In genomic region chr10:80945267-80945880, GRCh38 we compare ENCODE assay signal across 8 cellular contexts.
DNase-seq lines count a peak whose midpoint lies in the region; ATAC-seq, FAIRE-seq and TF ChIP-seq lines count a peak whose summit lies in the region.

No MANE protein-coding gene starts in this region.

- ATAC-seq in HG02623 (IDR thresholded peaks at IDR 0.05; ENCODE audit: unreplicated experiment) (peak; percentile 58), HG02840 (IDR thresholded peaks at IDR 0.05; ENCODE audit: low FRiP score, unreplicated experiment) (no peak)

- no peaks in the 10 kb centered on the region for H3K36me3 ChIP-seq in small intestine (ENCODE audit: control insufficient read depth in 2 of 2, insufficient read depth in 2 of 2, low read length in 2 of 2)

- WGBS in small intestine, 3 donors = 58 to 71% (median 67%) methylated on average over 1 of the region's 1 CpG

- H3K27me3 ChIP-seq in small intestine (ENCODE audit: control insufficient read depth in 2 of 2, insufficient read depth in 2 of 2, low read length in 2 of 2) = no peaks in the 10 kb centered on the region

- no peak overlapping the region for H3K27ac ChIP-seq in small intestine (ENCODE audit: low read depth in 1 of 2, low read length in 1 of 2)

- peak; percentile 75 for TF ChIP-seq CTCF in GM12873 (IDR thresholded peaks at IDR 0.05; ENCODE audit: insufficient read depth, low read depth, low read length, missing control alignments)

- no peaks in the 10 kb centered on the region for H3K9me3 ChIP-seq in small intestine (ENCODE audit: control insufficient read depth, low read depth)

- no peak for FAIRE-seq in small intestine (lab: Jason Lieb, UNC)

- no peaks in the 10 kb centered on the region for H3K4me1 ChIP-seq in small intestine (ENCODE audit: control insufficient read depth in 2 of 2, insufficient read depth in 1 of 2, low read depth in 1 of 2, low read length in 1 of 2)

- peak; percentile 48 for DNase-seq in SKM-1 (lab: John Stamatoyannopoulos, UW; ENCODE audit: unreplicated experiment)
- DNase-seq in kidney tubule cell (ENCODE audit: low spot score) = peak; percentile 20
- no peak for DNase-seq in activated CD4-positive, CD25-positive, alpha-beta regulatory T cell treated with anti-CD3 and anti-CD28 coated beads, Interleukin-2, amount 50 U/mL, for 72 hours
- DNase-seq in small intestine = no peak
- no peak for DNase-seq in DMS114 treated with DMSO at 0.1 percent for 48 hours (lab: John Stamatoyannopoulos, UW; ENCODE audit: unreplicated experiment)

- no peak overlapping the region for H3K4me3 ChIP-seq in small intestine (ENCODE audit: low read depth in 1 of 2, low read length in 2 of 2)

Comparison
In these comparisons a context has a peak if more than half of its experiments do, and no peak if none do; other contexts are left out.
1. DNase-seq: peak in SKM-1 (single experiment) and kidney tubule cell (single experiment); none in activated CD4-positive, CD25-positive, alpha-beta regulatory T cell treated with anti-CD3 and anti-CD28 coated beads, Interleukin-2, amount 50 U/mL, for 72 hours (single experiment), small intestine (single experiment) and DMS114 treated with DMSO at 0.1 percent for 48 hours (single experiment).